12 cellular contexts compared by ENCODE assay signal in the genomic region with DNA sequence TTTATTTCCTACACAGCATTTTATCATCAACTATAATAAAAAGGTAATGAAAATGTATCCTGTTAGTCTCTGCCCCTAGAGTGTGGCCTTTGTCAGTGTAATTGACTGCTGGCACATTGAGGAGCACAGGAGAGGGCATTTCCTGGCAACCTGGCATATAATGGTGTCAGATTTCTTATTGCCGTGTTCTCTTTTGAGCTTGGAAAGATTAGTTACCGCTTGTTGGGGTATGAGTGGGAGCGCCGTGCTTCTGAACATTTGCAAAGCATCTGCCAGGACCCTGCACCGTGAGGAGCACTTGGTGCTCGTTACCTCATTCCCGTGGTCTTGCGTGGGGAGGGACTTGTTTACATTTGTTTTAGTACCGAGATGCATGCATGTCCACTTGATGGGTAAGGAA.
DNase-seq lines count a peak whose midpoint lies in the region; ATAC-seq and TF ChIP-seq lines count a peak whose summit lies in the region.
"Had no signal": no experiment of that assay in that cellular context is flagged by ENCODE, and none has a peak within 500 bp of the region (broad histone marks: within the 10 kb centered on the region; RNA-seq: fewer than 3 reads in every experiment).

No MANE protein-coding gene starts in this region.

- intact Hi-C loops in mammary epithelial cell (cut with micrococcal nuclease): loop anchor here (2.0 kb wide), 1 partner anchor 125 kb away; the partner anchor contains the start of gene PTPRG
- intact Hi-C loops in psoas muscle (cut with DNase I): loop anchor here in 1 of 2 donors (10.0 kb wide), 1 partner anchor 121 kb away; the partner anchor contains the start of gene PTPRG
- intact Hi-C loops in ovary (cut with DNase I): no loop called here

- H3K9me3 ChIP-seq in mammary epithelial cell (replicated peaks; ENCODE audit: insufficient read depth, low read length) (no peaks in the 10 kb centered on the region), psoas muscle (no peaks in the 10 kb centered on the region), ovary (no peaks in the 10 kb centered on the region)
- H3K9me3 ChIP-seq: spleen, testis had no signal

- BruUV-seq in mammary epithelial cell (replicated peaks; lab: Mats Ljungman, UMichigan): no TSS peak

- TF ChIP-seq POLR2A in ovary (IDR thresholded peaks at IDR 0.05): no peak

- H4K20me1 ChIP-seq in mammary epithelial cell (ENCODE audit: insufficient read depth, low read length): no peaks in the 10 kb centered on the region

- no peak for TF ChIP-seq EP300 in ovary (IDR thresholded peaks at IDR 0.05)

- DNase-seq in HT1080 (ENCODE audit: low read depth) (peak; percentile 10), NCI-H2081 (lab: John Stamatoyannopoulos, UW) (peak; percentile 11 to 76), mammary epithelial cell (peak; percentile 42), psoas muscle (no peak), NOMO-1 treated with DMSO at 0.1 percent for 48 hours (lab: John Stamatoyannopoulos, UW; ENCODE audit: unreplicated experiment) (no peak), ovary (no peak)
- DNase-seq: activated CD4-positive, alpha-beta T cell treated with anti-CD3 and anti-CD28 coated beads for 4 hours; activated T-cell treated with anti-CD3 and anti-CD28 coated beads, Interleukin-2, amount 50 U/mL, for 72 hours; Kasumi-1; spleen; testis had no signal

- WGBS in mammary epithelial cell (ENCODE audit: low coverage, missing lambda C conversion rate): 8% methylated on average over 9 of the region's 9 CpGs
- 28 to 44% (median 35%) methylated on average over 9 of the region's 9 CpGs for WGBS in psoas muscle, 3 donors
- 56 to 65% (median 61%) methylated on average over 9 of the region's 9 CpGs for WGBS in ovary, 3 donors

- ATAC-seq in psoas muscle (peak; percentile 50 to 81 (median 70)), HG02852 (IDR thresholded peaks at IDR 0.05; ENCODE audit: unreplicated experiment) (no peak)
- ATAC-seq: activated T-cell treated with anti-CD3 and anti-CD28 coated beads, Interleukin-2, amount 50 U/mL, for 72 hours had no signal

- H3K27ac ChIP-seq in mammary epithelial cell (ENCODE audit: insufficient read depth, low read depth, low read length) (peak overlapping the region; percentile 17), psoas muscle (peak overlapping the region; percentile 7), ovary (no peak overlapping the region)
- H3K27ac ChIP-seq: spleen, testis had no signal

- H3K79me2 ChIP-seq in mammary epithelial cell (ENCODE audit: insufficient read depth, low read length): peaks cover 23% of the 10 kb centered on the region

- no peak overlapping the region for H3K9ac ChIP-seq in mammary epithelial cell (ENCODE audit: insufficient read depth, low read length)

- H3K36me3 ChIP-seq in mammary epithelial cell (ENCODE audit: insufficient read depth, low read length) (no peaks in the 10 kb centered on the region), psoas muscle (ENCODE audit: insufficient read depth in 1 of 2, low read depth in 1 of 2) (no peaks in the 10 kb centered on the region), ovary (no peaks in the 10 kb centered on the region)
- H3K36me3 ChIP-seq: spleen had no signal

- peak overlapping the region; percentile 66 for H2AFZ ChIP-seq in mammary epithelial cell (ENCODE audit: low read depth, low read length)

- CTCF ChIA-PET in mammary epithelial cell (lab: Charles Lee; ENCODE audit: low non-redundant PET): interaction anchor here (0.5 kb wide), 1 partner anchor 77 kb away, joined by 3 read pairs; no protein-coding TSS in a partner anchor

- dilution Hi-C loops in mammary epithelial cell (cut with HindIII; ENCODE audit: low sequenced_read_pairs): no loop called here

- peak overlapping the region in 1 of 3 experiments; percentile 2 for H3K4me3 ChIP-seq in mammary epithelial cell (replicated peaks in 1 of 3; ENCODE audit: insufficient read depth in 1 of 3, low read depth in 2 of 3, low read length in 3 of 3)
- H3K4me3 ChIP-seq in psoas muscle: no peak overlapping the region
- no peak overlapping the region for H3K4me3 ChIP-seq in ovary
- H3K4me3 ChIP-seq: spleen, testis had no signal

- peak overlapping the region; percentile 51 for H3K4me2 ChIP-seq in mammary epithelial cell (ENCODE audit: insufficient read depth, low read depth, low read length)

- in situ Hi-C loops in mammary epithelial cell (cut with MboI; ENCODE audit: low sequenced_read_pairs in 2 of 2): no loop called here

- no peaks in the 10 kb centered on the region for H3K27me3 ChIP-seq in mammary epithelial cell (ENCODE audit: insufficient read depth, low read length)
- H3K27me3 ChIP-seq in psoas muscle (ENCODE audit: insufficient read depth in 3 of 3, low read length in 2 of 3): no peaks in the 10 kb centered on the region
- no peaks in the 10 kb centered on the region for H3K27me3 ChIP-seq in ovary
- H3K27me3 ChIP-seq: spleen, testis had no signal

- no peak for TF ChIP-seq CTCF in mammary epithelial cell (conservative IDR thresholded peaks at IDR 0.05 in 1 of 2, IDR thresholded peaks at IDR 0.05 in 1 of 2; ENCODE audit: extremely low read depth in 1 of 2, insufficient read depth in 1 of 2, low read depth in 1 of 2, low read length in 2 of 2)
- no peak for TF ChIP-seq CTCF in psoas muscle (IDR thresholded peaks at IDR 0.05)
- no peak for TF ChIP-seq CTCF in ovary (IDR thresholded peaks at IDR 0.05)

- H3K4me1 ChIP-seq in mammary epithelial cell (ENCODE audit: insufficient read depth, low read length) (peaks cover 33% of the 10 kb centered on the region), psoas muscle (peaks cover 46% of the 10 kb centered on the region), ovary (ENCODE audit: insufficient read depth) (peaks cover 18% of the 10 kb centered on the region)
- H3K4me1 ChIP-seq: spleen had no signal

Comparison
In these comparisons a context has a peak if more than half of its experiments do, and no peak if none do; other contexts are left out.
1. DNase-seq: peak in HT1080 (single experiment), NCI-H2081 (2 of 2) and mammary epithelial cell (single experiment); none in psoas muscle (0 of 2), NOMO-1 treated with DMSO at 0.1 percent for 48 hours (single experiment) and ovary (0 of 5).
2. H3K27ac ChIP-seq: peak in mammary epithelial cell (single experiment) and psoas muscle (single experiment); none in ovary (0 of 2).